Comparison of ENCODE assay signal across 10 cellular contexts in genomic region chr1:185693654-185694053, GRCh38. TPM values are rescaled to one million over a fixed set of nuclear protein-coding genes. Genes with fewer than 3 reads are reported as not detected.
DNase-seq lines count a peak whose midpoint lies in the region; ATAC-seq and TF ChIP-seq lines count a peak whose summit lies in the region.
"Had no signal": no experiment of that assay in that cellular context is flagged by ENCODE, and none has a peak within 500 bp of the region (broad histone marks: within the 10 kb centered on the region; RNA-seq: fewer than 3 reads in every experiment).

No MANE protein-coding gene starts in this region.

- CTCF ChIA-PET in activated naive CD4-positive, alpha-beta T cell treated with anti-CD3 and anti-CD28 coated beads for 36 hours (lab: Charles Lee): interaction anchor here (1.0 to 4.9 kb wide), 3 partner anchors 12 to 148 kb away, joined by 4 to 33 read pairs (median 5); no protein-coding TSS in a partner anchor

- 37 to 52% methylated on average over 6 of the region's 6 CpGs for WGBS in testis, 2 donors

- H3K4me1 ChIP-seq in effector memory CD4-positive, alpha-beta T cell (ENCODE audit: control insufficient read depth, insufficient read depth, low read length, poor library complexity, severe bottlenecking): no peaks in the 10 kb centered on the region
- no peaks in the 10 kb centered on the region for H3K4me1 ChIP-seq in testis

- ATAC-seq in HG03342 (IDR thresholded peaks at IDR 0.05; ENCODE audit: unreplicated experiment): peak; percentile 45

- H3K4me3 ChIP-seq in effector memory CD4-positive, alpha-beta T cell (ENCODE audit: insufficient read depth, low read depth, low read length, poor library complexity, severe bottlenecking): peak overlapping the region; percentile 26
- H3K4me3 ChIP-seq in testis: peak overlapping the region; percentile 3 to 31

- H3K27ac ChIP-seq in effector memory CD4-positive, alpha-beta T cell (ENCODE audit: insufficient read depth, low read length, poor library complexity, severe bottlenecking): peak overlapping the region; percentile 27
- H3K27ac ChIP-seq in testis: no peak overlapping the region

- H3K27me3 ChIP-seq in effector memory CD4-positive, alpha-beta T cell (replicated peaks; ENCODE audit: control insufficient read depth, insufficient read depth, low read length, poor library complexity, severe bottlenecking): no peaks in the 10 kb centered on the region
- no peaks in the 10 kb centered on the region for H3K27me3 ChIP-seq in testis

- no peak for TF ChIP-seq CTCF in testis (IDR thresholded peaks at IDR 0.05)

- H3K27me3 Mint-ChIP-seq in activated naive CD4-positive, alpha-beta T cell treated with anti-CD3 and anti-CD28 coated beads for 36 hours (ENCODE audit: low read depth): no peaks in the 10 kb centered on the region

- H3K36me3 Mint-ChIP-seq in activated naive CD4-positive, alpha-beta T cell treated with anti-CD3 and anti-CD28 coated beads for 36 hours (ENCODE audit: low read depth): no peaks in the 10 kb centered on the region

- H3K4me1 Mint-ChIP-seq in activated naive CD4-positive, alpha-beta T cell treated with anti-CD3 and anti-CD28 coated beads for 36 hours (ENCODE audit: low read depth): peaks cover 12% of the 10 kb centered on the region

- no peaks in the 10 kb centered on the region for H3K36me3 ChIP-seq in effector memory CD4-positive, alpha-beta T cell (ENCODE audit: control insufficient read depth, insufficient read depth, low read length)
- H3K36me3 ChIP-seq in testis (ENCODE audit: low read depth, missing control alignments): no peaks in the 10 kb centered on the region

- H3K9me3 Mint-ChIP-seq in activated naive CD4-positive, alpha-beta T cell treated with anti-CD3 and anti-CD28 coated beads for 36 hours: no peaks in the 10 kb centered on the region

- no peak for DNase-seq in activated naive CD4-positive, alpha-beta T cell treated with anti-CD3 and anti-CD28 coated beads for 36 hours
- no peak for DNase-seq in activated naive CD4-positive, alpha-beta T cell (lab: John Stamatoyannopoulos, UW)
- no peak for DNase-seq in effector memory CD4-positive, alpha-beta T cell
- DNase-seq in testis: no peak
- no peak for DNase-seq in hepatic stellate cell (ENCODE audit: low spot score)
- DNase-seq in activated gamma-delta T cell (lab: John Stamatoyannopoulos, UW): no peak
- no peak for DNase-seq in DMS79 (lab: John Stamatoyannopoulos, UW)
- DNase-seq: hippocampal formation, NCI-H2171 had no signal

- no peak for TF ChIP-seq POLR2A in testis (IDR thresholded peaks at IDR 0.05)

- intact Hi-C loops in activated naive CD4-positive, alpha-beta T cell treated with anti-CD3 and anti-CD28 coated beads for 36 hours (cut with micrococcal nuclease): loop anchor here (1.0 to 2.0 kb wide), 3 partner anchors 19 to 649 kb away; partner anchors contain the start of genes IVNS1ABP and RNF2
- intact Hi-C loops in testis (cut with DNase I; ENCODE audit: low total_unique reads): no loop called here

- H3K27ac Mint-ChIP-seq in activated naive CD4-positive, alpha-beta T cell treated with anti-CD3 and anti-CD28 coated beads for 36 hours: peak overlapping the region; percentile 22

- H3K4me3 Mint-ChIP-seq in activated naive CD4-positive, alpha-beta T cell treated with anti-CD3 and anti-CD28 coated beads for 36 hours: peak overlapping the region; percentile 65

- H3K9me3 ChIP-seq in effector memory CD4-positive, alpha-beta T cell (ENCODE audit: control insufficient read depth, low read length): no peaks in the 10 kb centered on the region
- H3K9me3 ChIP-seq in testis: no peaks in the 10 kb centered on the region

RNA-seq across cellular contexts. Expression of gene HMCN1, which starts 40.5 kb away (rescaled TPM):
- under 1 TPM in 1 of 2 experiments, not detected in 1; 0.12 TPM for total RNA-seq in activated naive CD4-positive, alpha-beta T cell treated with anti-CD3 and anti-CD28 coated beads for 36 hours
- 1 to 10 TPM; 5.2 to 5.7 TPM for total RNA-seq in testis
- polyA plus RNA-seq in testis (ENCODE audit: insufficient read depth, low read depth, low replicate concordance): 6.2 TPM

Comparison
In these comparisons a context has a peak if more than half of its experiments do, and no peak if none do; other contexts are left out.
1. RNA of gene HMCN1, which starts 40.5 kb away (total RNA-seq): 5.2 to 5.7 TPM in testis; 0.12 TPM in activated naive CD4-positive, alpha-beta T cell treated with anti-CD3 and anti-CD28 coated beads for 36 hours; every median in the first group is over 4 times any median in the second.